ENCODE assay signal across 8 cellular contexts in genomic region chr10:79067241-79068202, GRCh38. TPM values are rescaled to one million over a fixed set of nuclear protein-coding genes. Genes with fewer than 3 reads are reported as not detected.
DNase-seq lines count a peak whose midpoint lies in the region.

No MANE protein-coding gene starts in this region.

- H3K9me3 Mint-ChIP-seq in immature natural killer cell, result no peaks in the 10 kb centered on the region

- H3K27ac ChIP-seq in caudate nucleus (ENCODE audit: low read depth, low read length) (no peak overlapping the region), skin epidermis (peak overlapping the region in 20 of 21 experiments; percentile 5 to 99 (median 96))

- DNase-seq in NCI-H1436 (lab: John Stamatoyannopoulos, UW) (peak; percentile 87), NCI-H1436 treated with DMSO at 0.1 percent for 48 hours (lab: John Stamatoyannopoulos, UW) (no peak), NCI-H2171 (lab: John Stamatoyannopoulos, UW) (peak; percentile 77), caudate nucleus (lab: John Stamatoyannopoulos, UW) (peak in 59 of 61 donors; percentile 44 to 88 (median 76)), immature natural killer cell (peak; percentile 78 to 82 (median 81)), OCI-M2 (lab: John Stamatoyannopoulos, UW; ENCODE audit: unreplicated experiment) (no peak)
- peak; percentile 66 for DNase-seq in activated CD4-positive, CD25-positive, alpha-beta regulatory T cell treated with anti-CD3 and anti-CD28 coated beads, Interleukin-2, amount 50 U/mL, for 16 hours (ENCODE audit: low read depth, low spot score)

- H3K36me3 Mint-ChIP-seq in immature natural killer cell, result no peaks in the 10 kb centered on the region

- peaks cover 4 to 11% (median 6%) of the 10 kb centered on the region in 3 donors for H3K27me3 Mint-ChIP-seq in immature natural killer cell (ENCODE audit: low read depth in 3 of 3)

- peaks cover 28 to 35% of the 10 kb centered on the region in 2 donors for H3K4me1 Mint-ChIP-seq in immature natural killer cell

- H3K4me3 ChIP-seq in skin epidermis, result peak overlapping the region; percentile 67 to 96 (median 84)

- peak overlapping the region; percentile 83 to 95 (median 89) for H3K4me3 Mint-ChIP-seq in immature natural killer cell

- peak overlapping the region in 5 of 6 donors; percentile 51 to 90 (median 69) for H3K27ac Mint-ChIP-seq in immature natural killer cell

RNA-seq across cellular contexts. Expression of gene ZMIZ1, which starts 1.2 kb away (rescaled TPM):
- polyA plus RNA-seq in immature natural killer cell, result 1 to 10 TPM; 1.2 to 9.5 (median 1.8) TPM

Comparison
In these comparisons a context has a peak if more than half of its experiments do, and no peak if none do; other contexts are left out.
1. DNase-seq: peak in NCI-H1436 (single experiment), NCI-H2171 (single experiment), activated CD4-positive, CD25-positive, alpha-beta regulatory T cell treated with anti-CD3 and anti-CD28 coated beads, Interleukin-2, amount 50 U/mL, for 16 hours (single experiment), caudate nucleus (59 of 61) and immature natural killer cell (3 of 3); none in NCI-H1436 treated with DMSO at 0.1 percent for 48 hours (single experiment) and OCI-M2 (single experiment).